Comparison of ENCODE assay signal across 8 cellular contexts in genomic region chr17:17693253-17693954, GRCh38. TPM values are rescaled to one million over a fixed set of nuclear protein-coding genes. Genes with fewer than 3 reads are reported as not detected.
DNase-seq lines count a peak whose midpoint lies in the region; ATAC-seq, FAIRE-seq and TF ChIP-seq lines count a peak whose summit lies in the region.

No MANE protein-coding gene starts in this region.

- H3K9ac ChIP-seq in kidney (ENCODE audit: low read length in 2 of 2): peak overlapping the region; percentile 2 to 89

- no peaks in the 10 kb centered on the region for H3K36me3 ChIP-seq in kidney (ENCODE audit: control insufficient read depth in 1 of 2, insufficient read depth in 2 of 2, low read length in 2 of 2)

- ATAC-seq in activated CD4-positive, alpha-beta T cell treated with anti-CD3 and anti-CD28 coated beads for 36 hours: no peak
- no peak for ATAC-seq in stimulated activated memory B cell treated with anti-CD40 and anti-IgM and Interleukin-4, amounts not matched to agents 10 μg/mL and 1 μg/mL and 100 μg/mL, for 72 hours
- ATAC-seq in GM19455 (IDR thresholded peaks at IDR 0.05; ENCODE audit: unreplicated experiment) (no peak), HG03135 (IDR thresholded peaks at IDR 0.05; ENCODE audit: unreplicated experiment) (no peak)

- peak; percentile 13 for DNase-seq in activated CD4-positive, alpha-beta T cell treated with anti-CD3 and anti-CD28 coated beads for 36 hours
- DNase-seq in activated CD4-positive, alpha-beta T cell treated with anti-CD3 and anti-CD28 coated beads, Interleukin-2, amount 50 U/mL, for 1 hour: no peak
- DNase-seq in NCI-H345 (lab: John Stamatoyannopoulos, UW) (peak; percentile 73), astrocyte of the cerebellum (ENCODE audit: low read depth) (no peak), kidney (no peak)

- no peaks in the 10 kb centered on the region for H3K27me3 Mint-ChIP-seq in activated CD4-positive, alpha-beta T cell treated with anti-CD3 and anti-CD28 coated beads for 36 hours
- no peaks in the 10 kb centered on the region for H3K27me3 Mint-ChIP-seq in stimulated activated memory B cell treated with anti-CD40 and anti-IgM and Interleukin-4, amounts not matched to agents 10 μg/mL and 1 μg/mL and 100 μg/mL, for 72 hours

- peak overlapping the region; percentile 98 for H3K27ac Mint-ChIP-seq in activated CD4-positive, alpha-beta T cell treated with anti-CD3 and anti-CD28 coated beads for 36 hours
- H3K27ac Mint-ChIP-seq in stimulated activated memory B cell treated with anti-CD40 and anti-IgM and Interleukin-4, amounts not matched to agents 10 μg/mL and 1 μg/mL and 100 μg/mL, for 72 hours: peak overlapping the region; percentile 88

- in situ Hi-C loops in astrocyte of the cerebellum (cut with HindIII; ENCODE audit: low sequenced_read_pairs): loop anchor here (5.0 kb wide), 1 partner anchor 74 kb away; no protein-coding TSS in a partner anchor

- H3K4me3 ChIP-seq in astrocyte of the cerebellum (ENCODE audit: low read depth, low read length): no peak overlapping the region
- H3K4me3 ChIP-seq in kidney (ENCODE audit: low read length in 2 of 2): peak overlapping the region in 1 of 2 donors; percentile 50

- no peaks in the 10 kb centered on the region for H3K9me3 Mint-ChIP-seq in activated CD4-positive, alpha-beta T cell treated with anti-CD3 and anti-CD28 coated beads for 36 hours (ENCODE audit: low read depth)
- H3K9me3 Mint-ChIP-seq in stimulated activated memory B cell treated with anti-CD40 and anti-IgM and Interleukin-4, amounts not matched to agents 10 μg/mL and 1 μg/mL and 100 μg/mL, for 72 hours: no peaks in the 10 kb centered on the region

- FAIRE-seq in kidney (lab: Jason Lieb, UNC): no peak

- TF ChIP-seq CTCF in astrocyte of the cerebellum (IDR thresholded peaks at IDR 0.05; ENCODE audit: low read depth, low read length, missing control alignments) (peak; percentile 2), kidney (IDR thresholded peaks at IDR 0.05; ENCODE audit: borderline replicate concordance, extremely low read depth, insufficient read depth) (no peak)

- POLR2A ChIA-PET in activated CD4-positive, alpha-beta T cell treated with anti-CD3 and anti-CD28 coated beads for 36 hours (lab: Charles Lee): no interaction called here

- peaks cover 43 to 50% of the 10 kb centered on the region in 2 donors for H3K4me1 ChIP-seq in kidney (ENCODE audit: control insufficient read depth in 1 of 2, insufficient read depth in 1 of 2, low read depth in 1 of 2, low read length in 2 of 2)

- CTCF ChIA-PET in activated CD4-positive, alpha-beta T cell treated with anti-CD3 and anti-CD28 coated beads for 36 hours (lab: Charles Lee): interaction anchor here (0.7 to 3.8 kb wide), 2 partner anchors 13 to 120 kb away, joined by 3 to 12 read pairs; no protein-coding TSS in a partner anchor

- peak overlapping the region; percentile 66 for H3K4me3 Mint-ChIP-seq in activated CD4-positive, alpha-beta T cell treated with anti-CD3 and anti-CD28 coated beads for 36 hours
- peak overlapping the region; percentile 74 for H3K4me3 Mint-ChIP-seq in stimulated activated memory B cell treated with anti-CD40 and anti-IgM and Interleukin-4, amounts not matched to agents 10 μg/mL and 1 μg/mL and 100 μg/mL, for 72 hours

- peak overlapping the region; percentile 92 to 98 for H3K27ac ChIP-seq in kidney (ENCODE audit: low read depth in 2 of 2, low read length in 2 of 2)

- intact Hi-C loops in activated CD4-positive, alpha-beta T cell treated with anti-CD3 and anti-CD28 coated beads for 36 hours (cut with DNase I, micrococcal nuclease): no loop called here
- intact Hi-C loops in kidney (cut with DNase I): no loop called here

- no peaks in the 10 kb centered on the region for H3K36me3 Mint-ChIP-seq in activated CD4-positive, alpha-beta T cell treated with anti-CD3 and anti-CD28 coated beads for 36 hours (ENCODE audit: low read depth)
- H3K36me3 Mint-ChIP-seq in stimulated activated memory B cell treated with anti-CD40 and anti-IgM and Interleukin-4, amounts not matched to agents 10 μg/mL and 1 μg/mL and 100 μg/mL, for 72 hours: no peaks in the 10 kb centered on the region

- H3K4me1 Mint-ChIP-seq in activated CD4-positive, alpha-beta T cell treated with anti-CD3 and anti-CD28 coated beads for 36 hours: peaks cover 63% of the 10 kb centered on the region
- peaks cover 71% of the 10 kb centered on the region for H3K4me1 Mint-ChIP-seq in stimulated activated memory B cell treated with anti-CD40 and anti-IgM and Interleukin-4, amounts not matched to agents 10 μg/mL and 1 μg/mL and 100 μg/mL, for 72 hours

- H3K9me3 ChIP-seq in kidney (ENCODE audit: control insufficient read depth in 1 of 2, low read length in 2 of 2): no peaks in the 10 kb centered on the region

RNA-seq across cellular contexts. Expression of gene RAI1, which starts 12.1 kb away (rescaled TPM):
- 10 to 100 TPM; 13.6 to 16.4 TPM for total RNA-seq in activated CD4-positive, alpha-beta T cell treated with anti-CD3 and anti-CD28 coated beads for 36 hours
- 50.5 TPM for total RNA-seq in kidney
- 6.7 TPM for polyA plus RNA-seq in kidney (ENCODE audit: insufficient read depth, low read depth, low replicate concordance)

Comparison
In these comparisons a context has a peak if more than half of its experiments do, and no peak if none do; other contexts are left out.
1. DNase-seq: peak in activated CD4-positive, alpha-beta T cell treated with anti-CD3 and anti-CD28 coated beads for 36 hours (single experiment) and NCI-H345 (single experiment); none in activated CD4-positive, alpha-beta T cell treated with anti-CD3 and anti-CD28 coated beads, Interleukin-2, amount 50 U/mL, for 1 hour (single experiment), astrocyte of the cerebellum (single experiment) and kidney (single experiment).